In genomic region chr4:185857561-185857960, GRCh38 we compare ENCODE assay signal across 10 cellular contexts. TPM values are rescaled to one million over a fixed set of nuclear protein-coding genes. Genes with fewer than 3 reads are reported as not detected.
"Had no signal": no experiment of that assay in that cellular context is flagged by ENCODE, and none has a peak within 500 bp of the region (broad histone marks: within the 10 kb centered on the region; RNA-seq: fewer than 3 reads in every experiment).

No MANE protein-coding gene starts in this region.

RNA-seq across cellular contexts. Expression of gene SORBS2, which starts 45.6 kb away (rescaled TPM):
- total RNA-seq: activated CD4-positive, alpha-beta memory T cell treated with anti-CD3 and anti-CD28 coated beads for 36 hours; activated CD4-positive, alpha-beta T cell treated with anti-CD3 and anti-CD28 coated beads for 36 hours; activated CD4-positive, alpha-beta T cell treated with anti-CD3 and anti-CD28 coated beads, Interleukin-2, amount 10 ng/mL, durations not matched to agents 24 days and 14 days; activated CD8-positive, alpha-beta memory T cell treated with anti-CD3 and anti-CD28 coated beads for 36 hours; activated CD8-positive, alpha-beta memory T cell treated with anti-CD3 and anti-CD28 coated beads, Interleukin-2, amount 10 ng/mL, durations not matched to agents 7 days and 5 days; activated CD8-positive, alpha-beta T cell treated with anti-CD3 and anti-CD28 coated beads, Interleukin-2, amount 10 ng/mL, durations not matched to agents 7 days and 5 days; activated naive CD4-positive, alpha-beta T cell treated with anti-CD3 and anti-CD28 coated beads for 36 hours; activated naive CD8-positive, alpha-beta T cell treated with anti-CD3 and anti-CD28 coated beads for 36 hours; activated T-helper 1 cell treated with anti-CD3 and anti-CD28 coated beads, Interleukin-12 subunit alpha, Interleukin-12 subunit beta, Interleukin-2, Interleukin-4 antibody, amounts not matched to agents 30 ng/mL and 10 ng/mL and 1 ng/mL, durations not matched to agents 14 hours and 24 hours and 36 hours; activated T-helper 2 cell treated with anti-CD3 and anti-CD28 coated beads, Interferon-gamma antibody, Interleukin-2, Interleukin-4, amounts not matched to agents 10 μg/mL and 5 μg/mL and 100 μg/mL, durations not matched to agents 14 hours and 24 hours and 36 hours had no signal
